17 cellular contexts compared by ENCODE assay signal in the genomic region with DNA sequence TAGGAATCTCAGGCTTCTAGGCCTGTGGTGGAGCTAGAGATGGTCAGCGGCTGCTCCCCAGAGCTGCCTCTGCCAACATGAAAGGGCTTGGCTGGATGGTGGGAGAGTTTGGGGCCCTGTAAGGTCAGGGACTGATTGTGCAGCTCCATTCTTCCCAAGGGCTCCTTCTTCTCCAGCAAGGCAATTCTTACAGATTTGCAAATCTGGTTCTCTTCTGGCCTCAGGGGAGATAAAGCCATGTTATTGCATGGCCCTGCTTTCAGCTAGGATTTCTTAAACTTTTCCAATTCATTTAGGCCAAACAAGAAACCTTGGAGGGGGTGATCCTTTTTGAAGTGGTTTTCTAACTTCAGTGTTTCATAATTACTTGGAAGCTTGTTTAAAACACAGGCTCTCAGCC.
DNase-seq lines count a peak whose midpoint lies in the region; ATAC-seq and TF ChIP-seq lines count a peak whose summit lies in the region.
"Had no signal": no experiment of that assay in that cellular context is flagged by ENCODE, and none has a peak within 500 bp of the region (broad histone marks: within the 10 kb centered on the region; RNA-seq: fewer than 3 reads in every experiment).

No MANE protein-coding gene starts in this region.

- ATAC-seq in Right ventricle myocardium inferior (peak; percentile 83), heart right ventricle (no peak), left ventricle myocardium superior (peak; percentile 36), sciatic nerve (peak; percentile 65), GM21360 (IDR thresholded peaks at IDR 0.05; ENCODE audit: unreplicated experiment) (no peak)
- ATAC-seq: A549; CD8-positive, alpha-beta T cell had no signal

- H3K4me1 ChIP-seq in heart right ventricle (no peaks in the 10 kb centered on the region), left ventricle myocardium inferior (no peaks in the 10 kb centered on the region)
- H3K4me1 ChIP-seq: A549, Caco-2 had no signal

- H3K4me3 ChIP-seq in heart right ventricle (no peak overlapping the region), left ventricle myocardium inferior (no peak overlapping the region)
- H3K4me3 ChIP-seq: A549; BLaER1 treated with 17β-estradiol and CSF1 and Interleukin-3, amounts not matched to agents 10 nM and 100 nM had no signal

- H3K9me3 ChIP-seq in heart right ventricle (no peaks in the 10 kb centered on the region), left ventricle myocardium inferior (replicated peaks) (no peaks in the 10 kb centered on the region)
- H3K9me3 ChIP-seq: A549, Caco-2 had no signal

- DNase-seq in Right ventricle myocardium inferior (ENCODE audit: missing footprints) (no peak), heart right ventricle (no peak), left ventricle myocardium superior (no peak), left ventricle myocardium inferior (no peak), sciatic nerve (ENCODE audit: low spot score) (no peak)
- DNase-seq: AML-193; Caco-2; Calu3; CD4-positive, alpha-beta T cell; CD8-positive, alpha-beta T cell; DMS79 treated with DMSO at 0.1 percent for 48 hours; GF-D8 had no signal

- no peak for TF ChIP-seq CTCF in heart right ventricle (IDR thresholded peaks at IDR 0.05)
- no peak for TF ChIP-seq CTCF in left ventricle myocardium inferior (IDR thresholded peaks at IDR 0.05; ENCODE audit: borderline replicate concordance)

- H3K27me3 ChIP-seq in heart right ventricle (peaks cover 0 to 10% (median 0%) of the 10 kb centered on the region in 7 donors), left ventricle myocardium inferior (ENCODE audit: low read depth) (peaks cover 32% of the 10 kb centered on the region)
- H3K27me3 ChIP-seq: BLaER1 treated with 17β-estradiol and CSF1 and Interleukin-3, amounts not matched to agents 10 nM and 100 nM had no signal

- no peak overlapping the region for H3K27ac ChIP-seq in heart right ventricle
- no peak overlapping the region for H3K27ac ChIP-seq in left ventricle myocardium inferior (replicated peaks)
- H3K27ac ChIP-seq: 22Rv1; A549; BLaER1 treated with 17β-estradiol and CSF1 and Interleukin-3, amounts not matched to agents 10 nM and 100 nM; C4-2B had no signal

- H3K36me3 ChIP-seq in heart right ventricle = no peaks in the 10 kb centered on the region
- no peaks in the 10 kb centered on the region for H3K36me3 ChIP-seq in left ventricle myocardium inferior
- H3K36me3 ChIP-seq: BLaER1 treated with 17β-estradiol and CSF1 and Interleukin-3, amounts not matched to agents 10 nM and 100 nM had no signal

- 95 to 98% methylated on average over 1 of the region's 1 CpG for WGBS in heart right ventricle, 2 donors

- intact Hi-C loops in Right ventricle myocardium inferior (cut with DNase I) = no loop called here
- intact Hi-C loops in heart right ventricle (cut with DNase I) = no loop called here
- intact Hi-C loops in left ventricle myocardium superior (cut with micrococcal nuclease) = no loop called here
- intact Hi-C loops in left ventricle myocardium inferior (cut with micrococcal nuclease) = no loop called here
- intact Hi-C loops in sciatic nerve (cut with DNase I) = no loop called here

Comparison
In these comparisons a context has a peak if more than half of its experiments do, and no peak if none do; other contexts are left out.
1. ATAC-seq: peak in Right ventricle myocardium inferior (single experiment), left ventricle myocardium superior (single experiment) and sciatic nerve (single experiment); none in heart right ventricle (0 of 8) and GM21360 (single experiment).